In genomic region chr9:129333613-129333960, GRCh38 we compare ENCODE assay signal across 8 cellular contexts.
DNase-seq lines count a peak whose midpoint lies in the region; ATAC-seq and TF ChIP-seq lines count a peak whose summit lies in the region.

No MANE protein-coding gene starts in this region.

- TF ChIP-seq CTCF in SK-N-SH (IDR thresholded peaks at IDR 0.05) = no peak
- no peak for TF ChIP-seq CTCF in gastroesophageal sphincter (IDR thresholded peaks at IDR 0.05)
- TF ChIP-seq CTCF in parathyroid adenoma (IDR thresholded peaks at IDR 0.05) = no peak
- TF ChIP-seq CTCF in lower leg skin (IDR thresholded peaks at IDR 0.05) = no peak

- peak; percentile 56 for DNase-seq in DMS53 treated with DMSO at 0.1 percent for 48 hours (lab: John Stamatoyannopoulos, UW; ENCODE audit: unreplicated experiment)
- DNase-seq in SK-N-SH = no peak
- DNase-seq in occipital lobe (lab: John Stamatoyannopoulos, UW) = no peak
- no peak for DNase-seq in NOMO-1 (lab: John Stamatoyannopoulos, UW; ENCODE audit: unreplicated experiment in 2 of 2)
- no peak for DNase-seq in lower leg skin (ENCODE audit: low spot score in 2 of 2)

- 70% methylated on average over 6 of the region's 8 CpGs for WGBS in SK-N-SH (ENCODE audit: low lambda C conversion rate)
- WGBS in gastroesophageal sphincter (ENCODE audit: low coverage in 1 of 2), 2 donors = 67 to 69% methylated on average over 7 to 8 of the region's 8 CpGs
- 66 to 67% methylated on average over 8 of the region's 8 CpGs for WGBS in lower leg skin, 2 donors

- no peaks in the 10 kb centered on the region for H4K20me1 ChIP-seq in SK-N-SH (ENCODE audit: insufficient read depth)

- H3K9me3 ChIP-seq in SK-N-SH = no peaks in the 10 kb centered on the region
- H3K9me3 ChIP-seq in gastroesophageal sphincter = peaks cover 0 to 12% (median 0%) of the 10 kb centered on the region in 3 donors
- no peaks in the 10 kb centered on the region for H3K9me3 ChIP-seq in parathyroid adenoma (ENCODE audit: control insufficient read depth, low read length)

- H3K4me2 ChIP-seq in SK-N-SH (peak overlapping the region; percentile 81), parathyroid adenoma (ENCODE audit: low read length) (peak overlapping the region; percentile 63)

- no peaks in the 10 kb centered on the region for H3K9me2 ChIP-seq in SK-N-SH

- no peak for TF ChIP-seq RAD21 in SK-N-SH (IDR thresholded peaks at IDR 0.05; ENCODE audit: low read length)

- H3K4me3 ChIP-seq in SK-N-SH (ENCODE audit: low read depth in 2 of 2, low read length in 1 of 2) (no peak overlapping the region), gastroesophageal sphincter (no peak overlapping the region), parathyroid adenoma (ENCODE audit: low read depth, low read length) (peak overlapping the region; percentile 6), lower leg skin (ENCODE audit: low read depth, poor library complexity, severe bottlenecking) (no peak overlapping the region)

- peaks cover 35% of the 10 kb centered on the region for H3F3A ChIP-seq in SK-N-SH (replicated peaks; ENCODE audit: insufficient read depth)

- H2AFZ ChIP-seq in SK-N-SH (ENCODE audit: low read depth) = no peak overlapping the region
- no peak overlapping the region for H2AFZ ChIP-seq in parathyroid adenoma

- H3K27me3 ChIP-seq in SK-N-SH (ENCODE audit: insufficient read depth) = no peaks in the 10 kb centered on the region
- H3K27me3 ChIP-seq in gastroesophageal sphincter = no peaks in the 10 kb centered on the region
- no peaks in the 10 kb centered on the region for H3K27me3 ChIP-seq in parathyroid adenoma (ENCODE audit: control insufficient read depth, insufficient read depth, low read length)

- TF ChIP-seq EP300 in SK-N-SH (IDR thresholded peaks at IDR 0.05; ENCODE audit: borderline replicate concordance in 1 of 2, low read depth in 1 of 2, low read length in 1 of 2) (no peak), gastroesophageal sphincter (IDR thresholded peaks at IDR 0.05) (no peak)

- intact Hi-C loops in lower leg skin (cut with DNase I; ENCODE audit: low total_unique reads) = loop anchor here (10.0 kb wide), 1 partner anchor 151 kb away; no protein-coding TSS in a partner anchor

- CTCF ChIA-PET in SK-N-SH (lab: Yijun Ruan, JAX) = interaction anchor here (0.8 to 3.4 kb wide), 5 partner anchors 13 to 163 kb away, joined by 3 to 12 read pairs (median 3); no protein-coding TSS in a partner anchor

- H3K9ac ChIP-seq in SK-N-SH = peak overlapping the region; percentile 76
- no peak overlapping the region for H3K9ac ChIP-seq in parathyroid adenoma

- no peak for TF ChIP-seq POLR2A in gastroesophageal sphincter (IDR thresholded peaks at IDR 0.05)
- TF ChIP-seq POLR2A in lower leg skin (IDR thresholded peaks at IDR 0.05) = no peak

- peak overlapping the region; percentile 89 to 92 for H3K27ac ChIP-seq in SK-N-SH (ENCODE audit: low read depth in 2 of 2, low read length in 1 of 2)
- H3K27ac ChIP-seq in gastroesophageal sphincter = peak overlapping the region; percentile 56 to 90 (median 86)
- H3K27ac ChIP-seq in parathyroid adenoma = peak overlapping the region; percentile 62

- H3K79me2 ChIP-seq in SK-N-SH (ENCODE audit: insufficient read depth) (no peaks in the 10 kb centered on the region), parathyroid adenoma (no peaks in the 10 kb centered on the region)

- peaks cover 17 to 23% of the 10 kb centered on the region in 2 experiments; a peak in 3 of 4 replicates for H3K4me1 ChIP-seq in SK-N-SH (ENCODE audit: control insufficient read depth in 1 of 2, insufficient read depth in 2 of 2, low read depth in 1 of 2, low read length in 1 of 2)
- H3K4me1 ChIP-seq in gastroesophageal sphincter = peaks cover 8 to 72% (median 37%) of the 10 kb centered on the region in 3 donors
- peaks cover 8% of the 10 kb centered on the region for H3K4me1 ChIP-seq in parathyroid adenoma

- no peaks in the 10 kb centered on the region for H3K36me3 ChIP-seq in SK-N-SH (replicated peaks in 1 of 2; ENCODE audit: control insufficient read depth in 1 of 2, insufficient read depth in 2 of 2, low read length in 1 of 2)
- H3K36me3 ChIP-seq in gastroesophageal sphincter = no peaks in the 10 kb centered on the region
- H3K36me3 ChIP-seq in parathyroid adenoma (ENCODE audit: control insufficient read depth, insufficient read depth, low read length) = no peaks in the 10 kb centered on the region

- POLR2A ChIA-PET in SK-N-SH (lab: Yijun Ruan, JAX) = interaction anchor here (0.7 to 2.0 kb wide), 7 partner anchors 8 to 156 kb away, joined by 3 to 12 read pairs (median 4); partner anchors contain the start of gene IER5L

- ATAC-seq in gastroesophageal sphincter (no peak), GM21515 (IDR thresholded peaks at IDR 0.05; ENCODE audit: unreplicated experiment) (no peak)

TF ChIP-seq in SK-N-SH, 30 proteins besides CTCF, POLR2A, EP300 and RAD21:
- no peak for TF ChIP-seq RCOR1 (IDR thresholded peaks at IDR 0.05; ENCODE audit: low read length)
